Comparison of ENCODE assay signal across 8 cellular contexts in genomic region chr12:115752913-115753726, GRCh38.
DNase-seq lines count a peak whose midpoint lies in the region; ATAC-seq and TF ChIP-seq lines count a peak whose summit lies in the region.

No MANE protein-coding gene starts in this region.

- TF ChIP-seq CTCF in BE2C (IDR thresholded peaks at IDR 0.05; ENCODE audit: low read depth, low read length): peak; percentile 85
- TF ChIP-seq CTCF in body of pancreas (IDR thresholded peaks at IDR 0.05): peak; percentile 6 to 67 (median 61)

- H3K4me3 ChIP-seq in BE2C (ENCODE audit: low read depth, low read length): no peak overlapping the region
- H3K4me3 ChIP-seq in GM23248: no peak overlapping the region
- H3K4me3 ChIP-seq in body of pancreas: no peak overlapping the region

- H3K27ac ChIP-seq in GM23248: no peak overlapping the region
- H3K27ac ChIP-seq in body of pancreas: no peak overlapping the region

- no peaks in the 10 kb centered on the region for H3K9me2 ChIP-seq in GM23248 (ENCODE audit: insufficient read depth)

- H3K27me3 ChIP-seq in BE2C (no peaks in the 10 kb centered on the region), GM23248 (replicated peaks; ENCODE audit: insufficient read depth) (no peaks in the 10 kb centered on the region), body of pancreas (no peaks in the 10 kb centered on the region)

- in situ Hi-C loops in GM23248 (cut with MboI): no loop called here

- no peak for TF ChIP-seq POLR2A in body of pancreas (IDR thresholded peaks at IDR 0.05)

- H3K9ac ChIP-seq in GM23248: no peak overlapping the region

- H3K36me3 ChIP-seq in BE2C (no peaks in the 10 kb centered on the region), GM23248 (ENCODE audit: low read depth) (no peaks in the 10 kb centered on the region), body of pancreas (replicated peaks in 1 of 2; ENCODE audit: insufficient read depth in 1 of 2, low read depth in 2 of 2) (no peaks in the 10 kb centered on the region)

- intact Hi-C loops in body of pancreas (cut with DNase I): loop anchor here (5.0 kb wide), 1 partner anchor 1091 kb away; no protein-coding TSS in a partner anchor

- 70 to 71% methylated on average over 5 of the region's 5 CpGs for WGBS in GM23248 (ENCODE audit: low coverage in 1 of 2, low lambda C conversion rate in 2 of 2, missing lambda C conversion rate in 2 of 2), 2 experiments
- WGBS in body of pancreas, 2 donors: 42 to 46% methylated on average over 5 of the region's 5 CpGs

- H3K4me2 ChIP-seq in GM23248 (ENCODE audit: unreplicated experiment): no peak overlapping the region

- no peaks in the 10 kb centered on the region for H4K20me1 ChIP-seq in GM23248 (ENCODE audit: insufficient read depth)

- no peak overlapping the region for H2AFZ ChIP-seq in GM23248

- H3K9me3 ChIP-seq in BE2C: no peaks in the 10 kb centered on the region
- no peaks in the 10 kb centered on the region for H3K9me3 ChIP-seq in GM23248 (ENCODE audit: low read depth)
- H3K9me3 ChIP-seq in body of pancreas: no peaks in the 10 kb centered on the region

- no peaks in the 10 kb centered on the region for H3K79me2 ChIP-seq in GM23248 (ENCODE audit: insufficient read depth)

- DNase-seq in BE2C (peak; percentile 66), GM23248 (peak; percentile 81), NCI-H345 (lab: John Stamatoyannopoulos, UW) (peak; percentile 72), body of pancreas (peak; percentile 37 to 49 (median 39)), iPS-NIHi11 (ENCODE audit: low spot score) (peak; percentile 66), stromal cell of bone marrow (ENCODE audit: low read depth) (peak; percentile 61)
- DNase-seq in stimulated activated CD4-positive, alpha-beta T cell treated with anti-CD3 and anti-CD28 coated beads, Interleukin-15, amount 100 ng/mL, for 24 hours: no peak

- H3F3A ChIP-seq in GM23248 (ENCODE audit: insufficient read depth): no peaks in the 10 kb centered on the region

- H3K4me1 ChIP-seq in BE2C (peaks cover 30% of the 10 kb centered on the region), GM23248 (ENCODE audit: insufficient read depth) (peaks cover 6% of the 10 kb centered on the region; the same call in 1 of the 2 replicates), body of pancreas (no peaks in the 10 kb centered on the region)

- ATAC-seq in body of pancreas (peak; percentile 65), GM21619 (IDR thresholded peaks at IDR 0.05; ENCODE audit: unreplicated experiment) (no peak)
